In the genomic region with DNA sequence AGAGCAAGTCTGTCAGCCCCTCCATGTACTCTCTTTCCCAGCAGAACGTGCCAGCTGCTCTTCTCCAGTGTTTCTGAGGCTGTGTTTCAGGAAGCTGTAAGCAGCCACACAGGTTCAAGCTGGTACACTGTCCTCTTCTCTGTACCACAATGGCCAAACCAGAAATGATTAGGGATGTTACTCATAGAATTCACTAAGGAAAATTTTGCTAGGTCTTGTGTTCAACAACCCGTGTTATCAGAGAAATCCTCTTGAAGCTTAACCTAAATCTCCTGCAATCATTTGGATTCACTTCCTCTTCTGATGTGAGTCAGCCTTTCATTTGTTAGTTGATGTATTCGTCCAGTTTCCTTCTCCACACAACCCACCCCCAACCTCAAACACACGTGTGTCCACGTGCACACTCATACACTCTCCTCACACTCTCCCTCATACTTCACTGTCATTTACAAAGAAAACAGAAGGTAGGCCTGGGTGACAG, we compare ENCODE assay signal across 8 cellular contexts.
DNase-seq lines count a peak whose midpoint lies in the region; ATAC-seq and TF ChIP-seq lines count a peak whose summit lies in the region.

No MANE protein-coding gene starts in this region.

- no peak overlapping the region for H3K9ac ChIP-seq in PC-3 (ENCODE audit: low read length)

- no peaks in the 10 kb centered on the region for H4K20me1 ChIP-seq in PC-3 (ENCODE audit: low read length)

- H3K4me3 ChIP-seq in PC-3 (ENCODE audit: low read length) = no peak overlapping the region

- H3K4me1 ChIP-seq in PC-3 (ENCODE audit: insufficient read depth, low read length) = no peaks in the 10 kb centered on the region

- intact Hi-C loops in PC-3 (cut with micrococcal nuclease) = no loop called here

- POLR2A ChIA-PET in activated CD4-positive, alpha-beta T cell treated with anti-CD3 and anti-CD28 coated beads, Interleukin-2, amount 10 ng/mL, durations not matched to agents 7 days and 5 days (lab: Charles Lee) = no interaction called here
- POLR2A ChIA-PET in PC-3 (lab: Charles Lee; ENCODE audit: unreplicated experiment) = no interaction called here

- H3K9me2 ChIP-seq in PC-3 (replicated peaks; ENCODE audit: low read length) = no peaks in the 10 kb centered on the region

- no peaks in the 10 kb centered on the region for H3K27me3 Mint-ChIP-seq in activated CD4-positive, alpha-beta T cell treated with anti-CD3 and anti-CD28 coated beads, Interleukin-2, amount 10 ng/mL, durations not matched to agents 7 days and 5 days
- H3K27me3 Mint-ChIP-seq in neural crest cell (ENCODE audit: low read depth) (no peaks in the 10 kb centered on the region), glutamatergic neuron (ENCODE audit: unreplicated experiment) (no peaks in the 10 kb centered on the region)

- H3K4me3 Mint-ChIP-seq in activated CD4-positive, alpha-beta T cell treated with anti-CD3 and anti-CD28 coated beads, Interleukin-2, amount 10 ng/mL, durations not matched to agents 7 days and 5 days = no peak overlapping the region
- no peak overlapping the region for H3K4me3 Mint-ChIP-seq in neural crest cell
- no peak overlapping the region for H3K4me3 Mint-ChIP-seq in glutamatergic neuron (ENCODE audit: unreplicated experiment)

- no peaks in the 10 kb centered on the region for H3K9me3 ChIP-seq in PC-3 (ENCODE audit: low read length)

- H3K27ac Mint-ChIP-seq in activated CD4-positive, alpha-beta T cell treated with anti-CD3 and anti-CD28 coated beads, Interleukin-2, amount 10 ng/mL, durations not matched to agents 7 days and 5 days = no peak overlapping the region
- H3K27ac Mint-ChIP-seq in neural crest cell (ENCODE audit: unreplicated experiment) = peak overlapping the region; percentile 68
- no peak overlapping the region for H3K27ac Mint-ChIP-seq in glutamatergic neuron (ENCODE audit: unreplicated experiment)

- DNase-seq in activated CD4-positive, alpha-beta T cell treated with anti-CD3 and anti-CD28 coated beads for 48 hours = peak; percentile 6
- no peak for DNase-seq in activated CD4-positive, alpha-beta T cell treated with anti-CD3 and anti-CD28 coated beads, Interleukin-2, amount 10 ng/mL, durations not matched to agents 7 days and 5 days
- peak; percentile 13 for DNase-seq in PC-3
- no peak for DNase-seq in neural crest cell (ENCODE audit: low read depth, low spot score)
- DNase-seq in omental fat pad (ENCODE audit: low spot score) = no peak
- DNase-seq in glutamatergic neuron = no peak
- no peak for DNase-seq in SW 1271 (lab: John Stamatoyannopoulos, UW)

- H3F3A ChIP-seq in PC-3 (ENCODE audit: low read length, unreplicated experiment) = no peaks in the 10 kb centered on the region

- peaks cover 22% of the 10 kb centered on the region for H3K36me3 Mint-ChIP-seq in activated CD4-positive, alpha-beta T cell treated with anti-CD3 and anti-CD28 coated beads, Interleukin-2, amount 10 ng/mL, durations not matched to agents 7 days and 5 days (ENCODE audit: low read depth)
- H3K36me3 Mint-ChIP-seq in neural crest cell (ENCODE audit: low read depth) (peaks cover 35% of the 10 kb centered on the region), glutamatergic neuron (ENCODE audit: unreplicated experiment) (no peaks in the 10 kb centered on the region)

- no peak overlapping the region for H2AFZ ChIP-seq in PC-3 (ENCODE audit: low read length)

- peaks cover 56% of the 10 kb centered on the region for H3K36me3 ChIP-seq in PC-3 (ENCODE audit: low read depth, low read length)

- H3K27me3 ChIP-seq in PC-3 (ENCODE audit: low read length) = no peaks in the 10 kb centered on the region

- no TSS peak for BruUV-seq in PC-3 (replicated peaks; lab: Mats Ljungman, UMichigan)

- peaks cover 9% of the 10 kb centered on the region for H3K4me1 Mint-ChIP-seq in activated CD4-positive, alpha-beta T cell treated with anti-CD3 and anti-CD28 coated beads, Interleukin-2, amount 10 ng/mL, durations not matched to agents 7 days and 5 days
- H3K4me1 Mint-ChIP-seq in neural crest cell (no peaks in the 10 kb centered on the region), glutamatergic neuron (ENCODE audit: low read depth, unreplicated experiment) (no peaks in the 10 kb centered on the region)

- no peaks in the 10 kb centered on the region for H3K79me2 ChIP-seq in PC-3 (ENCODE audit: low read length)

- ATAC-seq in HG02870 (IDR thresholded peaks at IDR 0.05; ENCODE audit: unreplicated experiment) (peak; percentile 98), PC-3 (peak; percentile 74), omental fat pad (ENCODE audit: low FRiP score) (no peak)

- H3K9me3 Mint-ChIP-seq in activated CD4-positive, alpha-beta T cell treated with anti-CD3 and anti-CD28 coated beads, Interleukin-2, amount 10 ng/mL, durations not matched to agents 7 days and 5 days = no peaks in the 10 kb centered on the region
- H3K9me3 Mint-ChIP-seq in neural crest cell = no peaks in the 10 kb centered on the region
- no peaks in the 10 kb centered on the region for H3K9me3 Mint-ChIP-seq in glutamatergic neuron (ENCODE audit: unreplicated experiment)

- TF ChIP-seq CTCF in PC-3 (conservative IDR thresholded peaks at IDR 0.05; ENCODE audit: low read depth, low read length) = no peak
- TF ChIP-seq CTCF in neural crest cell (conservative IDR thresholded peaks at IDR 0.05) = no peak
- TF ChIP-seq CTCF in omental fat pad (IDR thresholded peaks at IDR 0.05) = no peak
- no peak for TF ChIP-seq CTCF in glutamatergic neuron (IDR thresholded peaks at IDR 0.05; ENCODE audit: partially characterized antibody, unreplicated experiment)

- no peak overlapping the region for H3K4me2 ChIP-seq in PC-3 (ENCODE audit: low read length)

- no peak overlapping the region for H3K27ac ChIP-seq in PC-3 (ENCODE audit: low read length)

- CTCF ChIA-PET in activated CD4-positive, alpha-beta T cell treated with anti-CD3 and anti-CD28 coated beads, Interleukin-2, amount 10 ng/mL, durations not matched to agents 7 days and 5 days (lab: Charles Lee) = interaction anchor here (1.5 kb wide), 1 partner anchor 11 kb away, joined by 4 read pairs; no protein-coding TSS in a partner anchor
- CTCF ChIA-PET in PC-3 (lab: Charles Lee) = no interaction called here

Comparison
In these comparisons a context has a peak if more than half of its experiments do, and no peak if none do; other contexts are left out.
1. DNase-seq: peak in activated CD4-positive, alpha-beta T cell treated with anti-CD3 and anti-CD28 coated beads for 48 hours (single experiment) and PC-3 (single experiment); none in activated CD4-positive, alpha-beta T cell treated with anti-CD3 and anti-CD28 coated beads, Interleukin-2, amount 10 ng/mL, durations not matched to agents 7 days and 5 days (single experiment), neural crest cell (single experiment), omental fat pad (single experiment), glutamatergic neuron (single experiment) and SW 1271 (0 of 2).